In the genomic region with DNA sequence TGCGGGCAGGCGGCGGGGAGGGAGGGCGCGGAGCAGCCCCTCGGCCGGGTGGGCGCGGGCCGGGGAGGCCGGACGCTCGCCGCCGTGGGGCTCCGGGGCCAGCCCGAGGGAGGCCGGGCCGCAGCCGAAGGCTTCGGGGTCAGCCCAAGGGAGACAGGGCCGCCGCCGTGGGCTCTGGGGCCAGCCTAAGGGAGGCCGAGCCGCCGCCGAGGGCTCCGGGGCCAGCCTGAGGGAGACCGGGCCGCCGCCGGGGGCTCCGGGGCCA, we compare ENCODE assay signal across 8 cellular contexts. TPM values are rescaled to one million over a fixed set of nuclear protein-coding genes. Genes with fewer than 3 reads are reported as not detected.
DNase-seq lines count a peak whose midpoint lies in the region; ATAC-seq and TF ChIP-seq lines count a peak whose summit lies in the region.

No MANE protein-coding gene starts in this region.

- H3K36me3 ChIP-seq in OCI-LY7 (ENCODE audit: insufficient read depth, low read length) (peaks cover 6% of the 10 kb centered on the region; the same call in 1 of the 2 replicates), sigmoid colon (no peaks in the 10 kb centered on the region)

- H2AFZ ChIP-seq in OCI-LY7 (ENCODE audit: low read length): peak overlapping the region; percentile 30; the same call in 1 of the 2 replicates

- peak overlapping the region; percentile 82 for H3K4me2 ChIP-seq in OCI-LY7 (ENCODE audit: low read length)

- BruUV-seq in OCI-LY7 (replicated peaks; lab: Mats Ljungman, UMichigan): no TSS peak

- H3K4me1 ChIP-seq in OCI-LY7 (ENCODE audit: insufficient read depth, low read length, poor library complexity, severe bottlenecking) (peaks cover 18% of the 10 kb centered on the region), sigmoid colon (peaks cover 0 to 45% (median 20%) of the 10 kb centered on the region in 4 donors)

- no peaks in the 10 kb centered on the region for H3K9me2 ChIP-seq in OCI-LY7 (ENCODE audit: insufficient read depth, low read length)

- H3K79me2 ChIP-seq in OCI-LY7 (ENCODE audit: insufficient read depth, low read depth, low read length): peaks cover 32% of the 10 kb centered on the region

- CTCF ChIA-PET in OCI-LY7 (lab: Charles Lee; ENCODE audit: unreplicated experiment): no interaction called here

- no peaks in the 10 kb centered on the region for H3K27me3 ChIP-seq in sigmoid colon

- TF ChIP-seq EP300 in sigmoid colon (IDR thresholded peaks at IDR 0.05): no peak

- 0 to 1% methylated on average over 34 of the region's 34 CpGs for WGBS in sigmoid colon, 2 donors

- H4K20me1 ChIP-seq in OCI-LY7 (ENCODE audit: insufficient read depth, low read length): peaks cover 8% of the 10 kb centered on the region; the same call in 1 of the 2 replicates

- DNase-seq in GM12864 (ENCODE audit: low read depth) (no peak), OCI-LY7 (ENCODE audit: low spot score) (no peak), fibroblast of the aortic adventitia (ENCODE audit: low read depth) (no peak), sigmoid colon (no peak), A172 (ENCODE audit: low spot score) (no peak), NCI-H748 treated with DMSO at 0.1 percent for 48 hours (lab: John Stamatoyannopoulos, UW) (no peak)

- no peaks in the 10 kb centered on the region for H3K9me3 ChIP-seq in OCI-LY7 (ENCODE audit: low read length)
- H3K9me3 ChIP-seq in sigmoid colon: no peaks in the 10 kb centered on the region

- POLR2A ChIA-PET in OCI-LY7 (lab: Charles Lee): no interaction called here

- H3K4me3 ChIP-seq in GM12864 (ENCODE audit: low read depth, low read length) (peak overlapping the region; percentile 83), OCI-LY7 (ENCODE audit: low read depth, low read length, poor library complexity, severe bottlenecking) (peak overlapping the region; percentile 95), fibroblast of the aortic adventitia (ENCODE audit: low read depth, low read length) (peak overlapping the region; percentile 86), sigmoid colon (peak overlapping the region; percentile 98 to 100 (median 98))

- TF ChIP-seq CTCF in GM12864 (IDR thresholded peaks at IDR 0.05; ENCODE audit: low read depth, low read length, missing control alignments) (no peak), OCI-LY7 (conservative IDR thresholded peaks at IDR 0.05; ENCODE audit: low read length) (no peak), fibroblast of the aortic adventitia (IDR thresholded peaks at IDR 0.05; ENCODE audit: insufficient read depth, low read length) (no peak), sigmoid colon (IDR thresholded peaks at IDR 0.05) (no peak)

- H3K27ac ChIP-seq in OCI-LY7 (ENCODE audit: low read depth, low read length, poor library complexity, severe bottlenecking) (peak overlapping the region; percentile 87), sigmoid colon (peak overlapping the region; percentile 100)

- intact Hi-C loops in OCI-LY7 (cut with micrococcal nuclease; ENCODE audit: unreplicated experiment): loop anchor here (1.0 to 2.0 kb wide), 6 partner anchors 62 to 286 kb away; partner anchors contain the start of genes GRPEL1, MRFAP1 and TBC1D14
- intact Hi-C loops in sigmoid colon (cut with DNase I): loop anchor here (1.0 to 10.0 kb wide), 9 partner anchors 66 to 508 kb away; partner anchors contain the start of genes BLOC1S4, GRPEL1, MRFAP1 and TADA2B

- ATAC-seq in HG03439 (IDR thresholded peaks at IDR 0.05; ENCODE audit: unreplicated experiment) (no peak), HG02938 (IDR thresholded peaks at IDR 0.05; ENCODE audit: unreplicated experiment) (no peak)

- no peak for TF ChIP-seq POLR2A in sigmoid colon (IDR thresholded peaks at IDR 0.05)

RNA-seq across cellular contexts. Expression of gene KIAA0232, which starts 0.3 kb away (rescaled TPM):
- total RNA-seq in OCI-LY7 (2014; rRNA removed; shearing (Covaris generic)): 7.5 and 8.0 TPM in 2 replicates
- total RNA-seq in OCI-LY7 (2022): 13.5 and 15.8 TPM in 2 replicates
- total RNA-seq in fibroblast of the aortic adventitia (ENCODE audit: low replicate concordance): 18.1 and 28.7 TPM in 2 replicates
- 10 to 100 TPM; 23.8 to 67.9 (median 46.2) TPM for total RNA-seq in sigmoid colon
- 10 to 100 TPM in 1 of 3 donors, 1 to 10 TPM in 2; 7.8 to 15.5 (median 9.7) TPM for polyA plus RNA-seq in sigmoid colon
- total RNA-seq in A172 (2014; rRNA removed; shearing (Covaris generic)): 21.6 and 22.6 TPM in 2 replicates
